ENCODE assay signal across 4 cellular contexts in the genomic region with DNA sequence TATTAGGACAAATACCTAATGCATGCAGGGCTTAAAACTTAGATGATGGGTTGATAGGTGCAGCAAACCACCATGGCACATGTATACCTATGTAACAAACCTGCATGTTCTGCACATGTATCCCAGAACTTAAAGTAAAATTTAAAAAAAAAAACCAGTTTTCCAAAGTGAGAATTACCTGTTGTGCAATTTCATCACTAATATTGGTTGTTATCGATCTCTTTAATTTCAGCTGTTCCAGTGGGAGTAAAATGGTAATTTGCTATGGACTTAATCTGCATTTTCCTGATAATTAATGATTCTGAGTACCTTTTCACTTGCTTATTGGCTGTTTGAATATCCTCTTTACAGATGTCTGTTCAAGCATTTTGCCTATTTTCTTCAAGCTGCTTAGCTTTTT.
TF ChIP-seq lines count a peak whose summit lies in the region.
"Not testable (repeated sequence)": the region's sequence is repeated elsewhere in the genome, so short reads cannot be mapped to it uniquely, and the experiment has no call there.

No MANE protein-coding gene starts in this region.

TF ChIP-seq in IMR-90, 13 proteins besides CTCF, POLR2A, EP300 and RAD21:
- peak; percentile 62 for TF ChIP-seq CEBPB (IDR thresholded peaks at IDR 0.05; ENCODE audit: low read depth, low read length)

TF ChIP-seq in K562, 482 proteins besides CTCF, POLR2A, EP300 and RAD21:
- TF ChIP-seq CEBPB (tag; IDR thresholded peaks at IDR 0.05): peak; percentile 70
- TF ChIP-seq CEBPG (CRISPR knock-in tag; IDR thresholded peaks at IDR 0.05): not testable (repeated sequence)
- TF ChIP-seq CEBPG (tag; conservative IDR thresholded peaks at IDR 0.05 in 1 of 2, IDR thresholded peaks at IDR 0.05 in 1 of 2): peak in 1 of 2 experiments; percentile 77; a peak in 2 of 4 replicates

TF ChIP-seq in H1, 55 proteins besides CTCF, POLR2A, EP300 and RAD21:
- TF ChIP-seq CEBPB (IDR thresholded peaks at IDR 0.05; ENCODE audit: low read depth, low read length): peak; percentile 55; the same call in 1 of the 2 replicates

TF ChIP-seq in HepG2, 621 proteins besides CTCF, POLR2A, EP300 and RAD21:
- TF ChIP-seq CEBPB (IDR thresholded peaks at IDR 0.05; ENCODE audit: borderline replicate concordance, low read depth, low read length): peak; percentile 17; the same call in 1 of the 2 replicates
